1 cellular context compared by ENCODE assay signal in the genomic region with DNA sequence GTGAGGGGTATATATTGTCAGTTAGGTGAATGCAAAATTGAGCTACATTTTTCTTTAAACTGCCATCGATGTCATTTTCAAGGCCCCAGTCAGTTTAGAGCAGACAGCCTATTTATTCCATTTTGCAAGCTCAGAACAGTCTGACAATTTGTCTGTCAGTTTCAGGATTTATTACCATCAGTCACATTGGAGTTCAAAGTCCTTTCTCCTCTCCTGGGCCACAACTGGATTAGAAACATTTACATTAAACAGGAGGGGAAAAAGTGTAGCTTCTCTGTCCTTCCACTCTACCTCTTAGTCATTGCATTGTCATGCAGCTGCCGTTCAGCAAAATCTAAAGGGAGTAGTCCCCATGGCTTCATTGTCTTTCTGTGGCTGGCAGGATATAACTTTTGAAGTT.
TF ChIP-seq lines count a peak whose summit lies in the region.

No MANE protein-coding gene starts in this region.

TF ChIP-seq in K562, 482 proteins besides CTCF, POLR2A, EP300 and RAD21:
- TF ChIP-seq PKNOX1 (IDR thresholded peaks at IDR 0.05) (peak; percentile 76), PCBP1 (IDR thresholded peaks at IDR 0.05; ENCODE audit: low read depth, low read length, poor library complexity, severe bottlenecking) (no peak), MEIS2 (IDR thresholded peaks at IDR 0.05; ENCODE audit: partially characterized antibody) (peak; percentile 70), YBX1 (IDR thresholded peaks at IDR 0.05) (no peak), CLOCK (CRISPR knock-in tag; IDR thresholded peaks at IDR 0.05; ENCODE audit: borderline replicate concordance) (no peak), SETDB1 (IDR thresholded peaks at IDR 0.05; ENCODE audit: low read length) (no peak), PBX2 (CRISPR knock-in tag; IDR thresholded peaks at IDR 0.05; ENCODE audit: low read depth) (no peak), PBX2 (tag; conservative IDR thresholded peaks at IDR 0.05; ENCODE audit: low read depth) (peak; percentile 80), MAFG (tag; conservative IDR thresholded peaks at IDR 0.05) (0 out of 2 replicates have a peak, but pooled peaks have one; percentile 6), ZSCAN32 (CRISPR knock-in tag; IDR thresholded peaks at IDR 0.05) (no peak)
TF ChIP-seq in K562: peak in this region for 4.
